In genomic region chr2:159904565-159905281, GRCh38 we compare ENCODE assay signal across 9 cellular contexts. TPM values are rescaled to one million over a fixed set of nuclear protein-coding genes. Genes with fewer than 3 reads are reported as not detected.
DNase-seq lines count a peak whose midpoint lies in the region; ATAC-seq, FAIRE-seq and TF ChIP-seq lines count a peak whose summit lies in the region.
"Had no signal": no experiment of that assay in that cellular context is flagged by ENCODE, and none has a peak within 500 bp of the region (broad histone marks: within the 10 kb centered on the region; RNA-seq: fewer than 3 reads in every experiment).

Gene LY75, minus strand, starts transcription at chr2:159904756.

- peak within 1 kb of the TSS; percentile 52 for H3K18ac ChIP-seq in H1 (ENCODE audit: extremely low read depth, low read length)

- H3K4me2 ChIP-seq in KMS-11 = peak within 1 kb of the TSS; percentile 95
- peak within 1 kb of the TSS; percentile 80 to 81 for H3K4me2 ChIP-seq in H1 (ENCODE audit: insufficient read depth in 1 of 2, low read depth in 2 of 2, low read length in 2 of 2)

- POLR2A ChIA-PET in H1 (lab: Charles Lee; ENCODE audit: partially characterized antibody) = interaction anchor here (1.0 to 1.5 kb wide), 3 partner anchors 9 to 191 kb away, joined by 3 to 5 read pairs (median 3); no protein-coding TSS in a partner anchor

- peak within 1 kb of the TSS; percentile 72 for H3K27ac ChIP-seq in KMS-11
- no peak within 1 kb of the TSS for H3K27ac ChIP-seq in H1 (ENCODE audit: low read depth, low read length)
- H3K27ac ChIP-seq in mucosa of rectum (ENCODE audit: low read depth in 2 of 2, low read length in 2 of 2) = peak within 1 kb of the TSS; percentile 83 to 86

- no peak within 1 kb of the TSS; the same call in 1 of the 2 replicates for H2BK15ac ChIP-seq in H1 (ENCODE audit: low read length)

- peak within 1 kb of the TSS; percentile 89 for H3K9ac ChIP-seq in KMS-11
- H3K9ac ChIP-seq in H1 (replicated peaks in 1 of 4; ENCODE audit: extremely low read depth in 1 of 4, low read depth in 3 of 4, low read length in 3 of 4) = peak within 1 kb of the TSS in 3 of 4 experiments; percentile 39 to 45 (median 39); a peak in 3 of 7 replicates
- H3K9ac ChIP-seq in mucosa of rectum (ENCODE audit: low read depth in 1 of 2, low read length in 2 of 2) = peak within 1 kb of the TSS; percentile 76 to 83

- H3K23ac ChIP-seq in H1 (ENCODE audit: insufficient read length) = no peak within 1 kb of the TSS

- no peak within 1 kb of the TSS for H4K91ac ChIP-seq in H1 (replicated peaks; ENCODE audit: insufficient read length, low read length)

- no peak for FAIRE-seq in H1 (lab: Jason Lieb, UNC)
- no peak for FAIRE-seq in H54 (lab: Jason Lieb, UNC)

- H2BK5ac ChIP-seq in H1 (ENCODE audit: low read depth, low read length) = no peak within 1 kb of the TSS; the same call in 1 of the 2 replicates

- peak within 1 kb of the TSS; percentile 91 for H4K8ac ChIP-seq in H1 (ENCODE audit: extremely low read depth, insufficient read depth, low read length)

- H3K4me3 ChIP-seq in KMS-11 (IDR thresholded peaks at IDR 0.05; ENCODE audit: insufficient read depth, low read depth, low read length) (peak within 1 kb of the TSS; percentile 36), H1 (ENCODE audit: extremely low read depth in 1 of 4, insufficient read depth in 2 of 4, low read depth in 3 of 4, low read length in 4 of 4) (peak within 1 kb of the TSS; percentile 43 to 77 (median 70)), mucosa of rectum (ENCODE audit: low read length in 2 of 2) (peak within 1 kb of the TSS; percentile 72 to 85)

- H2AFZ ChIP-seq in KMS-11 (ENCODE audit: low read depth) (peak within 1 kb of the TSS; percentile 92), H1 (ENCODE audit: low read length) (peak within 1 kb of the TSS; percentile 99)

- peaks cover 5% of the 10 kb centered on the region; the same call in 1 of the 2 replicates for H3K23me2 ChIP-seq in H1 (ENCODE audit: low read depth, low read length)

- no peaks in the 10 kb centered on the region for H3K9me3 ChIP-seq in H1 (ENCODE audit: insufficient read depth in 2 of 2, low read depth in 1 of 2, low read length in 1 of 2)
- H3K9me3 ChIP-seq in mucosa of rectum (ENCODE audit: control insufficient read depth in 2 of 2, low read length in 2 of 2) = no peaks in the 10 kb centered on the region

- TF ChIP-seq EP300 in H1 (IDR thresholded peaks at IDR 0.05; ENCODE audit: borderline replicate concordance in 1 of 2, low read depth in 2 of 2, low read length in 2 of 2) = no peak

- H4K20me1 ChIP-seq in KMS-11 (ENCODE audit: insufficient read depth) (no peaks in the 10 kb centered on the region), H1 (replicated peaks in 1 of 2; ENCODE audit: control insufficient read depth in 1 of 2, insufficient read depth in 2 of 2, low read length in 2 of 2) (no peaks in the 10 kb centered on the region)

- no peaks in the 10 kb centered on the region for H3K79me1 ChIP-seq in H1 (ENCODE audit: low read depth, low read length)

- H3K27me3 ChIP-seq in KMS-11 (ENCODE audit: insufficient read depth, low read depth) (no peaks in the 10 kb centered on the region), H1 (replicated peaks in 1 of 4; ENCODE audit: control insufficient read depth in 3 of 4, extremely low read depth in 1 of 4, insufficient read depth in 3 of 4, low read length in 3 of 4) (peaks cover 0 to 23% (median 21%) of the 10 kb centered on the region in 4 experiments; a peak in 6 of 7 replicates), mucosa of rectum (ENCODE audit: control insufficient read depth in 2 of 2, insufficient read depth in 2 of 2, low read length in 2 of 2) (no peaks in the 10 kb centered on the region)

- CTCF ChIA-PET in H1 (lab: Charles Lee; ENCODE audit: partially characterized antibody) = interaction anchor here (1.6 to 3.6 kb wide), 3 partner anchors 10 to 97 kb away, joined by 4 to 22 read pairs (median 6); no protein-coding TSS in a partner anchor

- H2AK5ac ChIP-seq in H1 (ENCODE audit: low read depth, low read length) = no peak within 1 kb of the TSS

- no peak within 1 kb of the TSS for H3K4ac ChIP-seq in H1 (replicated peaks; ENCODE audit: insufficient read length, low read depth, low read length)

- H3K79me2 ChIP-seq in KMS-11 (ENCODE audit: insufficient read depth, low read depth) (peaks cover 34% of the 10 kb centered on the region; the same call in 1 of the 2 replicates), H1 (ENCODE audit: control insufficient read depth in 1 of 2, insufficient read depth in 2 of 2, low read length in 2 of 2) (no peaks in the 10 kb centered on the region)

- 0 out of 2 replicates have a peak within 1 kb of the TSS, but pooled peaks have one; percentile 41 for H2BK20ac ChIP-seq in H1 (ENCODE audit: low read length)

- peak; percentile 88 for ATAC-seq in GM21515 (IDR thresholded peaks at IDR 0.05; ENCODE audit: unreplicated experiment)

- DNase-seq in EH (ENCODE audit: low read depth) (peak; percentile 11), H1 (ENCODE audit: low read depth in 1 of 2, low spot score in 2 of 2) (peak in 1 of 2 experiments; percentile 90), H54 (ENCODE audit: insufficient read length, low spot score) (no peak)
- DNase-seq in activated CD4-positive, alpha-beta T cell treated with anti-CD3 and anti-CD28 coated beads, Interleukin-2, amount 50 U/mL, for 4 hours = peak; percentile 76 to 81
- peak; percentile 85 for DNase-seq in stimulated activated CD8-positive, alpha-beta memory T cell treated with anti-CD3 and anti-CD28 coated beads, Interleukin-4, amount 100 ng/mL, for 48 hours

- H2BK120ac ChIP-seq in H1 (replicated peaks; ENCODE audit: low read depth, low read length) = no peak within 1 kb of the TSS

- TF ChIP-seq CTCF in KMS-11 (conservative IDR thresholded peaks at IDR 0.05; ENCODE audit: low read depth, low read length) (no peak), H1 (IDR thresholded peaks at IDR 0.05; ENCODE audit: control extremely low read depth in 1 of 3, insufficient read depth in 1 of 3, low read depth in 1 of 3, low read length in 3 of 3) (no peak)

- H2BK12ac ChIP-seq in H1 (ENCODE audit: low read depth, low read length) = peak within 1 kb of the TSS; percentile 5; the same call in 1 of the 2 replicates

- TF ChIP-seq RAD21 in H1 (IDR thresholded peaks at IDR 0.05 in 1 of 2, conservative IDR thresholded peaks at IDR 0.05 in 1 of 2; ENCODE audit: low read depth in 2 of 2, low read length in 2 of 2) = no peak

- peak in 1 of 2 experiments; percentile 77; a peak in 2 of 3 replicates for TF ChIP-seq POLR2A in H1 (IDR thresholded peaks at IDR 0.05; ENCODE audit: control extremely low read depth in 1 of 2, low read depth in 2 of 2, low read length in 2 of 2)
- no peak for TF ChIP-seq POLR2A in H54 (IDR thresholded peaks at IDR 0.05; ENCODE audit: low read depth, low read length)

- no peak within 1 kb of the TSS for H4K5ac ChIP-seq in H1 (ENCODE audit: insufficient read length, low read depth, low read length)

- 6% methylated on average over 31 of the region's 56 CpGs; no CpG with 5 or more reads in 1 of the 2 experiments for WGBS in H1 (ENCODE audit: extremely low coverage in 1 of 2, insufficient coverage in 1 of 2, insufficient read length in 1 of 2, insufficient replicate concordance in 2 of 2, low coverage in 1 of 2, low lambda C conversion rate in 2 of 2, missing lambda C conversion rate in 1 of 2), 2 experiments

- H3K56ac ChIP-seq in H1 (replicated peaks; ENCODE audit: insufficient read length, low read depth, low read length) = no peak within 1 kb of the TSS

- H3K4me1 ChIP-seq in KMS-11 (ENCODE audit: low read depth, poor library complexity, severe bottlenecking) (peaks cover 44% of the 10 kb centered on the region), H1 (replicated peaks in 1 of 4; ENCODE audit: control insufficient read depth in 3 of 4, insufficient read depth in 4 of 4, low read length in 3 of 4) (peaks cover 0 to 2% (median under 1%) of the 10 kb centered on the region in 4 experiments; a peak in 3 of 7 replicates), mucosa of rectum (ENCODE audit: control insufficient read depth in 2 of 2, insufficient read depth in 2 of 2, low read length in 2 of 2) (peaks cover 23 to 30% of the 10 kb centered on the region in 2 donors)

- no peak within 1 kb of the TSS for H3K14ac ChIP-seq in H1 (ENCODE audit: insufficient read length)

- H3K36me3 ChIP-seq in KMS-11 (ENCODE audit: insufficient read depth) (no peaks in the 10 kb centered on the region), H1 (ENCODE audit: control insufficient read depth in 2 of 4, insufficient read depth in 4 of 4, low read length in 3 of 4) (no peaks in the 10 kb centered on the region), mucosa of rectum (ENCODE audit: control insufficient read depth in 2 of 2, insufficient read depth in 2 of 2, low read length in 2 of 2) (no peaks in the 10 kb centered on the region)

TF ChIP-seq in H1, 55 proteins besides CTCF, POLR2A, EP300 and RAD21 (continues in another document):
- no peak for TF ChIP-seq RNF2 (IDR thresholded peaks at IDR 0.05; ENCODE audit: borderline replicate concordance, low read depth, low read length, missing control alignments, poor library complexity, severe bottlenecking)
- TF ChIP-seq ATF2 (IDR thresholded peaks at IDR 0.05; ENCODE audit: low read length) = no peak
- TF ChIP-seq TEAD4 (IDR thresholded peaks at IDR 0.05; ENCODE audit: low read depth, low read length) = no peak

RNA-seq across cellular contexts. Expression of gene LY75, which starts in this region (rescaled TPM):
- 4.2 and 5.5 TPM in 2 replicates for total RNA-seq in H1 (2021; fragmentation: NEBNext Ultra II Directional; extraction: Animal tissue kit (Norgen Biotek cat#: 25700))
- polyA plus RNA-seq in H1 (2011; rRNA removed) = 2.7 TPM in 2 replicates
- 2.6 TPM for polyA plus RNA-seq in H1 (2011; cell fraction: cytosol; rRNA removed)
- polyA plus RNA-seq in H1 (2011; cell fraction: nucleus; rRNA removed) = 3.5 TPM
- polyA plus RNA-seq in H1 (2012, experiment 1 of 2) = 1.6 to 2.6 TPM (median 2.3 TPM) in 4 replicates
- polyA plus RNA-seq in H1 (2012, experiment 2 of 2) = 0.20 TPM
- polyA plus RNA-seq in H1 (2013, experiment 1 of 2) = 5.0 TPM
- 4.7 TPM for polyA plus RNA-seq in H1 (2013, experiment 2 of 2)
- 6.5 and 8.1 TPM in 2 replicates for polyA minus RNA-seq in H1 (2011; rRNA and poly(A)+ RNA removed)
- 2.7 TPM for polyA minus RNA-seq in H1 (2011; cell fraction: cytosol; rRNA and poly(A)+ RNA removed)
- polyA minus RNA-seq in H1 (2011; cell fraction: nucleus; rRNA and poly(A)+ RNA removed) = 14.5 TPM
- total RNA-seq: SK-MEL-5 had no signal

Comparison
In these comparisons a context has a peak if more than half of its experiments do, and no peak if none do; other contexts are left out.
1. H3K9ac ChIP-seq: peak in every context shown above with its lines; median percentile 89 in KMS-11; 80 in mucosa of rectum; 39 in H1.